25 cellular contexts compared by ENCODE assay signal in genomic region chr12:131135311-131135785, GRCh38.
"Had no signal": no experiment of that assay in that cellular context is flagged by ENCODE, and none has a peak within 500 bp of the region (broad histone marks: within the 10 kb centered on the region; RNA-seq: fewer than 3 reads in every experiment).

No MANE protein-coding gene starts in this region.

- H3K4me3 ChIP-seq: MG63, SJSA1, SK-N-MC had no signal

- H3K9me3 ChIP-seq: MG63, SJSA1 had no signal

- ATAC-seq: HepG2 had no signal

- H3K27me3 ChIP-seq: MG63, SJSA1 had no signal

- H3K36me3 ChIP-seq: MG63, SJSA1 had no signal

- FAIRE-seq: HepG2, RCC 7860 had no signal

- H3K27ac ChIP-seq: SJSA1, SK-N-MC had no signal

- DNase-seq: IMR-90, Karpas-422, KG1, MG63, NCI-H1092, NCI-H1105 treated with DMSO at 0.1 percent for 48 hours, NCI-H1417 treated with DMSO at 0.1 percent for 48 hours, NCI-H146, NCI-H187, NCI-H2029, NCI-H2081 treated with DMSO at 0.1 percent for 48 hours, NCI-H2171, NCI-H226, NCI-H446, NCI-H510A, NCI-H524 treated with DMSO at 0.1 percent for 48 hours, NCI-H69, NCI-H774, Right ventricle myocardium superior, RPMI8226, SIG-M5 had no signal
